In genomic region chr14:65551019-65551643, GRCh38 we compare ENCODE assay signal across 14 cellular contexts.
"Had no signal": no experiment of that assay in that cellular context is flagged by ENCODE, and none has a peak within 500 bp of the region (broad histone marks: within the 10 kb centered on the region; RNA-seq: fewer than 3 reads in every experiment).

No MANE protein-coding gene starts in this region.

- DNase-seq: activated B cell treated with CpG ODN at 0.5 μM for 24 hours; activated CD4-positive, alpha-beta T cell treated with anti-CD3 and anti-CD28 coated beads, Interleukin-2, amount 50 U/mL, for 4 hours; activated CD8-positive, alpha-beta memory T cell treated with anti-CD3 and anti-CD28 coated beads, Interleukin-2, amount 50 U/mL, for 4 hours; activated effector memory CD4-positive, alpha-beta T cell treated with anti-CD3 and anti-CD28 coated beads, Interleukin-2, amount 50 U/mL, for 16 hours; effector memory CD8-positive, alpha-beta T cell; left ventricle myocardium superior; mesenchymal stem cell; pancreas; stimulated activated CD4-positive, alpha-beta T cell treated with anti-CD3 and anti-CD28 coated beads, Interleukin-12 subunit alpha, Interleukin-12 subunit beta, amount 100 ng/mL, for 4 hours; stimulated activated naive CD4-positive, alpha-beta T cell; T-helper 1 cell; upper lobe of left lung had no signal

- H3K4me3 ChIP-seq: pancreas, upper lobe of left lung had no signal

- H3K9me3 ChIP-seq: upper lobe of left lung had no signal

- H3K36me3 ChIP-seq: pancreas, upper lobe of left lung had no signal

- ATAC-seq: effector memory CD8-positive, alpha-beta T cell; left ventricle myocardium superior; natural killer cell treated with Interleukin-12 subunit alpha and Interleukin-12 subunit beta and Interleukin-15 and Interleukin-18, amount 100 ng/mL, for 72 hours; pancreas had no signal

- H3K4me1 ChIP-seq: pancreas had no signal

- H3K27me3 ChIP-seq: pancreas, upper lobe of left lung had no signal

- H3K27ac ChIP-seq: epithelial cell of prostate, pancreas, upper lobe of left lung had no signal
